In genomic region chr19:17686027-17686511, GRCh38 we compare ENCODE assay signal across 1 cellular context.
TF ChIP-seq lines count a peak whose summit lies in the region.

No MANE protein-coding gene starts in this region.

TF ChIP-seq in GM12878, 131 proteins besides CTCF, POLR2A, EP300 and RAD21 (continued from another document):
- no peak for TF ChIP-seq SPI1 (IDR thresholded peaks at IDR 0.05; ENCODE audit: borderline replicate concordance, insufficient read depth, low read depth, low read length)
- peak; percentile 29 for TF ChIP-seq SUZ12 (IDR thresholded peaks at IDR 0.05; ENCODE audit: unreplicated experiment)
- TF ChIP-seq CBX3 (IDR thresholded peaks at IDR 0.05; ENCODE audit: borderline replicate concordance, low read depth): no peak
- TF ChIP-seq RELA (IDR thresholded peaks at IDR 0.05; ENCODE audit: borderline replicate concordance, partially characterized antibody): no peak
